1 cellular context compared by ENCODE assay signal in the genomic region with DNA sequence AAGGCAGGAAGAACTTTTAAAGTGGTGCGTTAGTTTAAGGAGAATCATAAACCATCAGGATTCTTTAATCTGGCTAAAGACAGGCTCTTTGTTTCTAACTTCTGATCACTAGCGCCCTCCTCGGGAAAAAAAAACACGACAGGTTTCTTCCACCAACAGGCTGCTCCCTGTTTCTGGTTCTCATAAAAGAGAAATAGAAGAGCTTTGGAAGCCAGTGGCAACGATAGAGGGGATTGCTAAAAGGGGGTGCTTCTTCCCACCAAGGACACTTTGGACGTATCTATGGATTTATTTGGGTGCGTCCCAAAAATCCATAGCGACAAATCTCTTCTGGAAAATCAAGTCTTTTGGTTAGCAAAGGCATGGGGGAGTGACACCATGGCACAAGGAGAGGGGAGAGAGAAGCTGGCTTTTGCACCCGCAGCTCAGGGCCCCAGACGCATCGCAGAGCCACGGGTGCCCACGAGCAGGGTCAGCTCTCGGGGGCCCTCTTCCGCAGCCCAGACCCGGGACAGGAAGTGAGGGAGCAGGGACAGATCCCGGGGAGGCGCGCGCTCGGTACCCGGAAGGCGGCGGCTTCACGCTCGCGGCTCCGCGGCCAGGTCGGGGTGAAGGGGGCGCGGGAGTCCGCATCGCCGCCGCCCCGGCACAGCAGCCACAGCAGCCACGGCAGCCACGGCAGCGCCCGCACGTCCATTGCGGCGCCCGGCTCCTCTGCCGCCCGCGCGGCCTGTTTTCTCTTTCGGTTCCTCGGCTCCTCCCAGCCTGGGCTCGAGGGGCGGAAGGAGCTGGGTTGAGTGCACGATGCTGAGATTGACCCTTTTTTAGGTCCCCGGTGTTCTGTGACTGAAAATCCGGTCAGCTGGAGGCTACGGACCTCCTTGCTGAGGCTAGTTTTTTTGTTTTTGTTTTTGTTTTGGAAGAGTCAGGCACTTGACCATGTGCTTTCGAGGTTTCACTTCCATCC.
A peak's percentile ranks its signal among the peaks of the same experiment; 100 is the strongest.
TF ChIP-seq lines count a peak whose summit lies in the region.

A gene with protein sequence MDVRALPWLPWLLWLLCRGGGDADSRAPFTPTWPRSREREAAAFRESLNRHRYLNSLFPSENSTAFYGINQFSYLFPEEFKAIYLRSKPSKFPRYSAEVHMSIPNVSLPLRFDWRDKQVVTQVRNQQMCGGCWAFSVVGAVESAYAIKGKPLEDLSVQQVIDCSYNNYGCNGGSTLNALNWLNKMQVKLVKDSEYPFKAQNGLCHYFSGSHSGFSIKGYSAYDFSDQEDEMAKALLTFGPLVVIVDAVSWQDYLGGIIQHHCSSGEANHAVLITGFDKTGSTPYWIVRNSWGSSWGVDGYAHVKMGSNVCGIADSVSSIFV (minus strand): TSS at position 716 of the 967 bp plus-strand sequence. CDS start 19 bp downstream, at position 697.

TF ChIP-seq in HepG2, 621 proteins besides CTCF, POLR2A, EP300 and RAD21 (continued from another document):
- TF ChIP-seq NFKB2 (CRISPR knock-in tag; IDR thresholded peaks at IDR 0.05; ENCODE audit: borderline replicate concordance) (peak; percentile 81; the same call in 1 of the 2 replicates), ZBTB7B (CRISPR knock-in tag; IDR thresholded peaks at IDR 0.05) (no peak; the same call in 1 of the 2 replicates)
- TF ChIP-seq, protein P1, sequence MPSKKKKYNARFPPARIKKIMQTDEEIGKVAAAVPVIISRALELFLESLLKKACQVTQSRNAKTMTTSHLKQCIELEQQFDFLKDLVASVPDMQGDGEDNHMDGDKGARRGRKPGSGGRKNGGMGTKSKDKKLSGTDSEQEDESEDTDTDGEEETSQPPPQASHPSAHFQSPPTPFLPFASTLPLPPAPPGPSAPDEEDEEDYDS (CRISPR knock-in tag; IDR thresholded peaks at IDR 0.05): no peak
TF ChIP-seq in HepG2: peak in this region for 132.
